In the genomic region with DNA sequence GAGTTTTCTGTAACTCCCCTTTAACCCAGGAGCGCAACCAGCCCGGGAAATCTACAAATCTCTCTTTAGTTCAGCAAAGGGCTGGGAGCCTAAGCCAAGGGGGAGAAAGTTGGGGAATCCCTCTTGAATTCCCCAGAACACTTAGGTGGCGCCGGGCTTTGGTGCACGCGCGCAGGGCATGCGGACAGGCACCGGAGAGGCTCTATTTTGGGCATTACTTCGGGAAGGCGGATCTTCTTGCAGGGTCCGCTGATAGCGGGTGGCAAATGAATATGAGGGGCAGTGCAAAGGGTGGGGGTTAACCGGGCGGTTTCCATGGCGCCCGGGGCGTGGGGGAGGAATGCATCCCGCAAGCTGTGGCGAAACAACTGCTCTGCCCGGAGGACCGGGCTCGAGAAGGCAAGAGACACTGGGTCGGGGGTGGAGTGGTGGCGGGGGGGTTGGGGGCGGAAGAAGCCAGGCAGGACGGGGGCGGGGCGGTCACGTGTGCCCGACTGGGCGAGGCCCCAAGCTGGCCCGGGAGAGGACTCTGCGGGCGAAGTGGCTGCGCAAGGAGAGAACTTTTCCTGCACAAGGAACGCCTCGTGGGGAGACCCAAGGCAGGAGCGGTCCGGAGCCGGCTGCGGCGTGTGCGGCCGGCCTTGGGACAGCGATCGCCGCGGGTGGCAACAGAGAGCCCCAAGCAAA, we compare ENCODE assay signal across 8 cellular contexts. TPM values are rescaled to one million over a fixed set of nuclear protein-coding genes. Genes with fewer than 3 reads are reported as not detected.
DNase-seq lines count a peak whose midpoint lies in the region; ATAC-seq and TF ChIP-seq lines count a peak whose summit lies in the region.

A gene with protein sequence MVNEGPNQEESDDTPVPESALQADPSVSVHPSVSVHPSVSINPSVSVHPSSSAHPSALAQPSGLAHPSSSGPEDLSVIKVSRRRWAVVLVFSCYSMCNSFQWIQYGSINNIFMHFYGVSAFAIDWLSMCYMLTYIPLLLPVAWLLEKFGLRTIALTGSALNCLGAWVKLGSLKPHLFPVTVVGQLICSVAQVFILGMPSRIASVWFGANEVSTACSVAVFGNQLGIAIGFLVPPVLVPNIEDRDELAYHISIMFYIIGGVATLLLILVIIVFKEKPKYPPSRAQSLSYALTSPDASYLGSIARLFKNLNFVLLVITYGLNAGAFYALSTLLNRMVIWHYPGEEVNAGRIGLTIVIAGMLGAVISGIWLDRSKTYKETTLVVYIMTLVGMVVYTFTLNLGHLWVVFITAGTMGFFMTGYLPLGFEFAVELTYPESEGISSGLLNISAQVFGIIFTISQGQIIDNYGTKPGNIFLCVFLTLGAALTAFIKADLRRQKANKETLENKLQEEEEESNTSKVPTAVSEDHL (plus strand): TSS at position 522 of the 687 bp plus-strand sequence. CDS start 353 bp downstream, outside the sequence.

- no peak within 1 kb of the TSS for H3K27ac ChIP-seq in OCI-LY1 (ENCODE audit: low read depth, low read length, poor library complexity, severe bottlenecking)

- H3F3A ChIP-seq in OCI-LY1 (ENCODE audit: insufficient read depth, low read length) = no peaks in the 10 kb centered on the region

- H3K36me3 Mint-ChIP-seq in activated T-helper 2 cell treated with anti-CD3 and anti-CD28 coated beads, Interferon-gamma antibody, Interleukin-2, Interleukin-4, amounts not matched to agents 10 μg/mL and 5 μg/mL and 100 μg/mL, durations not matched to agents 14 hours and 24 hours and 36 hours (ENCODE audit: low read depth) = no peaks in the 10 kb centered on the region
- H3K36me3 Mint-ChIP-seq in naive thymus-derived CD8-positive, alpha-beta T cell = no peaks in the 10 kb centered on the region

- TF ChIP-seq CTCF in OCI-LY1 (IDR thresholded peaks at IDR 0.05; ENCODE audit: low read length) = no peak
- no peak for TF ChIP-seq CTCF in fibroblast of the aortic adventitia (IDR thresholded peaks at IDR 0.05; ENCODE audit: insufficient read depth, low read length)

- H3K9ac ChIP-seq in OCI-LY1 (ENCODE audit: low read length) = peak within 1 kb of the TSS; percentile 25; the same call in 1 of the 2 replicates

- intact Hi-C loops in activated T-helper 2 cell treated with anti-CD3 and anti-CD28 coated beads, Interferon-gamma antibody, Interleukin-2, Interleukin-4, amounts not matched to agents 10 μg/mL and 5 μg/mL and 100 μg/mL, durations not matched to agents 14 hours and 24 hours and 36 hours (cut with micrococcal nuclease) = loop anchor here (5.0 kb wide), 1 partner anchor 404 kb away; a partner anchor contains a TSS

- no peaks in the 10 kb centered on the region; the same call in 1 of the 2 replicates for H3K27me3 ChIP-seq in OCI-LY1 (ENCODE audit: insufficient read depth, low read length)

- no peaks in the 10 kb centered on the region for H4K20me1 ChIP-seq in OCI-LY1 (ENCODE audit: insufficient read depth, low read length)

- H3K4me1 ChIP-seq in OCI-LY1 (ENCODE audit: insufficient read depth, low read length, severe bottlenecking) = peaks cover 12% of the 10 kb centered on the region

- no peaks in the 10 kb centered on the region for H3K36me3 ChIP-seq in OCI-LY1 (ENCODE audit: insufficient read depth, low read length)

- peaks cover 3% of the 10 kb centered on the region for H3K27me3 Mint-ChIP-seq in activated T-helper 2 cell treated with anti-CD3 and anti-CD28 coated beads, Interferon-gamma antibody, Interleukin-2, Interleukin-4, amounts not matched to agents 10 μg/mL and 5 μg/mL and 100 μg/mL, durations not matched to agents 14 hours and 24 hours and 36 hours (ENCODE audit: low read depth)
- H3K27me3 Mint-ChIP-seq in naive thymus-derived CD8-positive, alpha-beta T cell = peaks cover 0 to 8% (median 0%) of the 10 kb centered on the region in 5 donors

- peak; percentile 31 for DNase-seq in activated T-helper 2 cell treated with anti-CD3 and anti-CD28 coated beads, Interferon-gamma antibody, Interleukin-2, Interleukin-4, amounts not matched to agents 10 μg/mL and 5 μg/mL and 100 μg/mL, durations not matched to agents 14 hours and 24 hours and 36 hours (ENCODE audit: low spot score)
- peak; percentile 59 for DNase-seq in fibroblast of the aortic adventitia (ENCODE audit: low read depth)
- DNase-seq in naive thymus-derived CD8-positive, alpha-beta T cell = peak in 9 of 10 donors; percentile 12 to 69 (median 43)
- peak; percentile 47 for DNase-seq in stromal cell of bone marrow (ENCODE audit: low read depth)

- no peaks in the 10 kb centered on the region for H3K9me2 ChIP-seq in OCI-LY1 (ENCODE audit: low read depth, low read length)

- ATAC-seq in GM18502 (IDR thresholded peaks at IDR 0.05; ENCODE audit: poor library complexity, unreplicated experiment) = peak; percentile 42
- peak; percentile 30 for ATAC-seq in HG02981 (IDR thresholded peaks at IDR 0.05; ENCODE audit: unreplicated experiment)
- ATAC-seq in naive thymus-derived CD8-positive, alpha-beta T cell = peak; percentile 63 to 72
- ATAC-seq in GM18861 (IDR thresholded peaks at IDR 0.05; ENCODE audit: unreplicated experiment) = no peak

- no peaks in the 10 kb centered on the region for H3K79me2 ChIP-seq in OCI-LY1 (ENCODE audit: insufficient read depth, low read length)

- peak within 1 kb of the TSS; percentile 81 for H3K4me3 Mint-ChIP-seq in activated T-helper 2 cell treated with anti-CD3 and anti-CD28 coated beads, Interferon-gamma antibody, Interleukin-2, Interleukin-4, amounts not matched to agents 10 μg/mL and 5 μg/mL and 100 μg/mL, durations not matched to agents 14 hours and 24 hours and 36 hours (ENCODE audit: low read depth)
- peak within 1 kb of the TSS in 8 of 10 donors; percentile 87 to 96 (median 94) for H3K4me3 Mint-ChIP-seq in naive thymus-derived CD8-positive, alpha-beta T cell

- peak within 1 kb of the TSS; percentile 73; the same call in 1 of the 2 replicates for H2AFZ ChIP-seq in OCI-LY1 (ENCODE audit: low read length)

- POLR2A ChIA-PET in naive thymus-derived CD8-positive, alpha-beta T cell (lab: Charles Lee) = interaction anchor here (0.6 to 4.6 kb wide), 4 partner anchors 74 to 404 kb away, joined by 3 to 17 read pairs (median 4); no protein-coding TSS in a partner anchor

- peak within 1 kb of the TSS; percentile 78 for H3K4me2 ChIP-seq in OCI-LY1 (ENCODE audit: low read length)

- peak within 1 kb of the TSS; percentile 42 for H3K27ac Mint-ChIP-seq in activated T-helper 2 cell treated with anti-CD3 and anti-CD28 coated beads, Interferon-gamma antibody, Interleukin-2, Interleukin-4, amounts not matched to agents 10 μg/mL and 5 μg/mL and 100 μg/mL, durations not matched to agents 14 hours and 24 hours and 36 hours
- peak within 1 kb of the TSS; percentile 15 to 90 (median 80) for H3K27ac Mint-ChIP-seq in naive thymus-derived CD8-positive, alpha-beta T cell

- H3K4me3 ChIP-seq in OCI-LY1 (ENCODE audit: low read depth, low read length, poor library complexity, severe bottlenecking) (peak within 1 kb of the TSS; percentile 62), fibroblast of the aortic adventitia (ENCODE audit: low read depth, low read length) (peak within 1 kb of the TSS; percentile 69)

- peaks cover 19% of the 10 kb centered on the region for H3K4me1 Mint-ChIP-seq in activated T-helper 2 cell treated with anti-CD3 and anti-CD28 coated beads, Interferon-gamma antibody, Interleukin-2, Interleukin-4, amounts not matched to agents 10 μg/mL and 5 μg/mL and 100 μg/mL, durations not matched to agents 14 hours and 24 hours and 36 hours (ENCODE audit: low read depth)
- H3K4me1 Mint-ChIP-seq in naive thymus-derived CD8-positive, alpha-beta T cell = peaks cover 8 to 22% (median 12%) of the 10 kb centered on the region in 4 donors

- no peaks in the 10 kb centered on the region for H3K9me3 Mint-ChIP-seq in activated T-helper 2 cell treated with anti-CD3 and anti-CD28 coated beads, Interferon-gamma antibody, Interleukin-2, Interleukin-4, amounts not matched to agents 10 μg/mL and 5 μg/mL and 100 μg/mL, durations not matched to agents 14 hours and 24 hours and 36 hours
- H3K9me3 Mint-ChIP-seq in naive thymus-derived CD8-positive, alpha-beta T cell = no peaks in the 10 kb centered on the region

- no peaks in the 10 kb centered on the region for H3K9me3 ChIP-seq in OCI-LY1 (ENCODE audit: low read length)

RNA-seq across cellular contexts. Expression of the gene that starts here (rescaled TPM):
- 3.2 and 5.9 TPM in 2 replicates for total RNA-seq in activated T-helper 2 cell treated with anti-CD3 and anti-CD28 coated beads, Interferon-gamma antibody, Interleukin-2, Interleukin-4, amounts not matched to agents 10 μg/mL and 5 μg/mL and 100 μg/mL, durations not matched to agents 14 hours and 24 hours and 36 hours
- total RNA-seq in fibroblast of the aortic adventitia (ENCODE audit: low replicate concordance) = 0.90 and 1.1 TPM in 2 replicates
- 1 to 10 TPM; 2.1 to 3.8 TPM for total RNA-seq in naive thymus-derived CD8-positive, alpha-beta T cell
- polyA plus RNA-seq in naive thymus-derived CD8-positive, alpha-beta T cell = 1 to 10 TPM in 1 of 3 donors, under 1 TPM in 1, not detected in 1; 0.80 to 1.4 TPM
